Comparison of ENCODE assay signal across 23 cellular contexts in genomic region chr11:76636826-76637460, GRCh38. TPM values are rescaled to one million over a fixed set of nuclear protein-coding genes. Genes with fewer than 3 reads are reported as not detected.
DNase-seq lines count a peak whose midpoint lies in the region; ATAC-seq, FAIRE-seq and TF ChIP-seq lines count a peak whose summit lies in the region.
"Had no signal": no experiment of that assay in that cellular context is flagged by ENCODE, and none has a peak within 500 bp of the region (broad histone marks: within the 10 kb centered on the region; RNA-seq: fewer than 3 reads in every experiment).

No MANE protein-coding gene starts in this region.

- peaks cover 4 to 51% (median 30%) of the 10 kb centered on the region in 9 donors for H3K4me1 ChIP-seq in heart right ventricle
- peaks cover 0 to 5% of the 10 kb centered on the region in 2 experiments; a peak in 2 of 5 replicates for H3K4me1 ChIP-seq in K562 (replicated peaks in 1 of 2; ENCODE audit: control insufficient read depth in 2 of 2, insufficient read depth in 2 of 2, low read length in 2 of 2)
- no peaks in the 10 kb centered on the region for H3K4me1 ChIP-seq in vagina

- no peak overlapping the region for H3K4me2 ChIP-seq in K562 (ENCODE audit: insufficient read depth, low read length)

- ATAC-seq in heart right ventricle (peak in 3 of 8 donors; percentile 4 to 13 (median 12)), left ventricle myocardium superior (no peak), K562 (no peak; the same call in 2 of the 3 replicates), HG03520 (IDR thresholded peaks at IDR 0.05; ENCODE audit: unreplicated experiment) (no peak)
- ATAC-seq: activated T-helper 17 cell treated with anti-CD3 and anti-CD28 coated beads, Interleukin-2, amount 50 U/mL, for 72 hours had no signal

- FAIRE-seq in K562 (lab: Jason Lieb, UNC) = no peak
- FAIRE-seq: H1, islet of Langerhans had no signal

- H3K27ac Mint-ChIP-seq in osteocyte (ENCODE audit: unreplicated experiment) = no peak overlapping the region
- H3K27ac Mint-ChIP-seq in mesothelial cell of epicardium = no peak overlapping the region
- H3K27ac Mint-ChIP-seq: activated naive CD8-positive, alpha-beta T cell treated with anti-CD3 and anti-CD28 coated beads for 36 hours; activated T-helper 17 cell treated with anti-CD3 and anti-CD28 coated beads, Interleukin-2, amount 50 U/mL, for 72 hours had no signal

- BruUV-seq in K562 (replicated peaks; lab: Mats Ljungman, UMichigan) = no TSS peak

- no peak overlapping the region for H2AFZ ChIP-seq in K562 (ENCODE audit: low read depth, low read length)

- CTCF ChIA-PET in K562 (lab: Yijun Ruan, JAX; ENCODE audit: low intra/inter-chr PET ratio) = no interaction called here

- no peak for TF ChIP-seq EP300 in K562 (IDR thresholded peaks at IDR 0.05; ENCODE audit: low read length)

- H3K36me3 ChIP-seq in heart right ventricle (no peaks in the 10 kb centered on the region), K562 (ENCODE audit: control insufficient read depth, insufficient read depth, low read length) (no peaks in the 10 kb centered on the region), vagina (no peaks in the 10 kb centered on the region)

- no peaks in the 10 kb centered on the region for H3K9me3 Mint-ChIP-seq in osteocyte (ENCODE audit: unreplicated experiment)
- no peaks in the 10 kb centered on the region for H3K9me3 Mint-ChIP-seq in mesothelial cell of epicardium
- H3K9me3 Mint-ChIP-seq: activated naive CD8-positive, alpha-beta T cell treated with anti-CD3 and anti-CD28 coated beads for 36 hours; activated T-helper 17 cell treated with anti-CD3 and anti-CD28 coated beads, Interleukin-2, amount 50 U/mL, for 72 hours had no signal

- H3K4me3 Mint-ChIP-seq in osteocyte (ENCODE audit: unreplicated experiment) (no peak overlapping the region), mesothelial cell of epicardium (no peak overlapping the region)
- H3K4me3 Mint-ChIP-seq: activated naive CD8-positive, alpha-beta T cell treated with anti-CD3 and anti-CD28 coated beads for 36 hours; activated T-helper 17 cell treated with anti-CD3 and anti-CD28 coated beads, Interleukin-2, amount 50 U/mL, for 72 hours had no signal

- no peaks in the 10 kb centered on the region for H3K27me3 ChIP-seq in heart right ventricle
- H3K27me3 ChIP-seq in K562 (ENCODE audit: control insufficient read depth in 2 of 2, insufficient read depth in 2 of 2, low read length in 2 of 2) = peaks cover 20 to 64% of the 10 kb centered on the region in 2 experiments
- no peaks in the 10 kb centered on the region for H3K27me3 ChIP-seq in vagina
- no peaks in the 10 kb centered on the region for H3K27me3 ChIP-seq in dorsolateral prefrontal cortex

- TF ChIP-seq RAD21 in K562 (CRISPR knock-in tag; conservative IDR thresholded peaks at IDR 0.05 in 1 of 2, IDR thresholded peaks at IDR 0.05 in 1 of 2) = no peak

- no peak overlapping the region for H3K4me3 ChIP-seq in heart right ventricle
- H3K4me3 ChIP-seq in K562 = no peak overlapping the region
- no peak overlapping the region for H3K4me3 ChIP-seq in vagina
- no peak overlapping the region for H3K4me3 ChIP-seq in dorsolateral prefrontal cortex

- H3K9me3 ChIP-seq in heart right ventricle (no peaks in the 10 kb centered on the region), K562 (replicated peaks; ENCODE audit: control insufficient read depth, insufficient read depth, low read depth, low read length) (no peaks in the 10 kb centered on the region), vagina (no peaks in the 10 kb centered on the region)

- no peak for TF ChIP-seq CTCF in heart right ventricle (IDR thresholded peaks at IDR 0.05)
- no peak for TF ChIP-seq CTCF in K562 (IDR thresholded peaks at IDR 0.05 in 2 of 3, conservative IDR thresholded peaks at IDR 0.05 in 1 of 3; ENCODE audit: insufficient read depth in 2 of 3, low read depth in 1 of 3, low read length in 3 of 3)
- no peak for TF ChIP-seq CTCF in osteocyte (IDR thresholded peaks at IDR 0.05)
- TF ChIP-seq CTCF in vagina (IDR thresholded peaks at IDR 0.05) = no peak
- no peak for TF ChIP-seq CTCF in mesothelial cell of epicardium (IDR thresholded peaks at IDR 0.05; ENCODE audit: unreplicated experiment)
- TF ChIP-seq CTCF in dorsolateral prefrontal cortex (IDR thresholded peaks at IDR 0.05 in 54 of 56, conservative IDR thresholded peaks at IDR 0.05 in 2 of 56; ENCODE audit: low read depth in 1 of 56, partially characterized antibody in 56 of 56) = no peak

- intact Hi-C loops in heart right ventricle (cut with DNase I) (loop anchor here in 1 of 10 donors (5.0 kb wide), 1 partner anchor 40 kb away; no protein-coding TSS in a partner anchor), left ventricle myocardium superior (cut with micrococcal nuclease) (no loop called here), K562 (cut with micrococcal nuclease) (no loop called here), vagina (cut with DNase I) (no loop called here), dorsolateral prefrontal cortex (cut with DNase I) (no loop called here)

- H3K4me1 Mint-ChIP-seq in osteocyte (ENCODE audit: unreplicated experiment) (no peaks in the 10 kb centered on the region), mesothelial cell of epicardium (peaks cover 12% of the 10 kb centered on the region)
- H3K4me1 Mint-ChIP-seq: activated T-helper 17 cell treated with anti-CD3 and anti-CD28 coated beads, Interleukin-2, amount 50 U/mL, for 72 hours had no signal

- in situ Hi-C loops in K562 (cut with MboI) = no loop called here

- peak overlapping the region in 1 of 2 experiments; percentile 43; a peak in 1 of 4 replicates for H3K9ac ChIP-seq in K562 (ENCODE audit: insufficient read depth in 1 of 2, low read depth in 2 of 2, low read length in 2 of 2)

- TF ChIP-seq POLR2A in K562 (conservative IDR thresholded peaks at IDR 0.05) (no peak), vagina (IDR thresholded peaks at IDR 0.05) (no peak)

- H3K27me3 Mint-ChIP-seq in osteocyte (ENCODE audit: unreplicated experiment) = peaks cover 15% of the 10 kb centered on the region
- no peaks in the 10 kb centered on the region for H3K27me3 Mint-ChIP-seq in mesothelial cell of epicardium (ENCODE audit: low read depth)

- no peaks in the 10 kb centered on the region for H3K9me1 ChIP-seq in K562 (ENCODE audit: control insufficient read depth, insufficient read depth, low read length)

- POLR2A ChIA-PET in K562 (lab: Yijun Ruan, JAX) = interaction anchor here (0.9 to 1.4 kb wide), 2 partner anchors 10 to 19 kb away, joined by 3 read pairs; no protein-coding TSS in a partner anchor

- H3K27ac ChIP-seq in heart right ventricle (peak overlapping the region; percentile 36 to 80 (median 64)), K562 (ENCODE audit: extremely low read depth, low read depth, low read length) (no peak overlapping the region), vagina (no peak overlapping the region), dorsolateral prefrontal cortex (peak overlapping the region in 6 of 59 donors; percentile 4 to 41 (median 17))
- H3K27ac ChIP-seq: C4-2B had no signal

- no peaks in the 10 kb centered on the region for H3K79me2 ChIP-seq in K562 (ENCODE audit: control insufficient read depth, insufficient read depth, low read length)

- 89 to 95% methylated on average over 6 of the region's 6 CpGs for WGBS in heart right ventricle, 2 donors
- WGBS in K562 (ENCODE audit: insufficient coverage, low coverage, missing lambda C conversion rate) = 6% methylated on average over 6 of the region's 6 CpGs

- no peaks in the 10 kb centered on the region for H3K36me3 Mint-ChIP-seq in osteocyte (ENCODE audit: unreplicated experiment)
- H3K36me3 Mint-ChIP-seq in mesothelial cell of epicardium = no peaks in the 10 kb centered on the region

- H4K20me1 ChIP-seq in K562 (replicated peaks; ENCODE audit: control insufficient read depth, insufficient read depth, low read length) = no peaks in the 10 kb centered on the region

- DNase-seq in heart right ventricle (no peak), left ventricle myocardium superior (no peak), K562 (ENCODE audit: extremely low read depth in 1 of 4, low spot score in 3 of 4) (no peak), osteocyte (ENCODE audit: extremely low spot score, unreplicated experiment) (peak; percentile 46), vagina (ENCODE audit: extremely low spot score in 2 of 2) (peak; percentile 62 to 85), mesothelial cell of epicardium (ENCODE audit: low spot score in 2 of 2, unreplicated experiment in 2 of 2) (no peak), dorsolateral prefrontal cortex (no peak)
- DNase-seq: ACHN; activated CD4-positive, alpha-beta T cell treated with anti-CD3 and anti-CD28 coated beads for 4 hours; activated naive CD8-positive, alpha-beta T cell treated with anti-CD3 and anti-CD28 coated beads for 36 hours; effector CD8-positive, alpha-beta T cell; foreskin melanocyte; hypothalamus; NCI-H1436 treated with DMSO at 0.1 percent for 48 hours; NCI-H526 treated with DMSO at 0.1 percent for 48 hours; occipital lobe; OCI-M1; SHP77 had no signal

TF ChIP-seq in K562, 482 proteins besides CTCF, POLR2A, EP300 and RAD21 (continues in another document):
- peak; percentile 34; the same call in 1 of the 2 replicates for TF ChIP-seq TAL1 (IDR thresholded peaks at IDR 0.05)
- peak; percentile 42 for TF ChIP-seq CBFA2T3 (IDR thresholded peaks at IDR 0.05)

RNA-seq across cellular contexts. Expression of gene LRRC32, which starts 33.6 kb away (rescaled TPM):
- total RNA-seq in heart right ventricle (10 to 100 TPM; 16.7 to 61.3 (median 31.5) TPM), left ventricle myocardium superior (30.8 TPM), K562 (2014; rRNA removed) (0.16 and 0.50 TPM in 2 replicates), K562 (2014; rRNA removed; fragmentation: Illumina TruSeq; extraction: Trizol) (0.16 TPM in 1 of 2 replicates, not detected in the other), K562 (2015; rRNA removed; fragmentation: Illumina TruSeq; extraction: Trizol) (not detected in 2 replicates), K562 (2021) (0.20 and 0.31 TPM in 2 replicates), osteocyte (35.6 and 39.6 TPM in 2 replicates), vagina (66.3 TPM), mesothelial cell of epicardium (37.9 to 44.4 TPM (median 43.2 TPM) in 3 replicates), dorsolateral prefrontal cortex (10 to 100 TPM in 113 of 120 experiments, 1 to 10 TPM in 7; 8.2 to 56.1 (median 22.8) TPM)
- polyA plus RNA-seq in heart right ventricle (100 to 1,000 TPM in 1 of 2 donors, 10 to 100 TPM in 1; 62.4 to 215 TPM), K562 (2011; rRNA removed) (0.10 and 0.47 TPM in 2 replicates), K562 (2014; fragmentation: Illumina TruSeq; extraction: Trizol) (0.18 and 0.44 TPM in 2 replicates), K562 (2014; fragmentation: Nextera tagmentation; extraction: Ambion mirVana) (not detected), K562 (2014; rRNA removed) (0.08 TPM in 1 of 2 replicates, not detected in the other)
- 0.21 and 0.65 TPM in 2 replicates for total RNA-seq in K562 (2011; cell fraction: chromatin; rRNA removed; ENCODE audit: low replicate concordance)
- 0.79 and 1.3 TPM in 2 replicates for total RNA-seq in K562 (2011; cell fraction: nucleolus; rRNA removed)
- total RNA-seq in K562 (2011; cell fraction: nucleoplasm; rRNA removed) = 0.76 and 0.81 TPM in 2 replicates
- polyA plus RNA-seq in K562 (2011; cell fraction: cytosol; rRNA removed) = 0.44 and 0.48 TPM in 2 replicates
- polyA plus RNA-seq in K562 (2011; cell fraction: nucleus; rRNA removed) = 0.41 and 0.63 TPM in 2 replicates
- polyA plus RNA-seq in K562 (2012) = 0.12 and 0.65 TPM in 2 replicates
- polyA minus RNA-seq in K562 (2011; rRNA and poly(A)+ RNA removed) = 0.53 and 0.57 TPM in 2 replicates
- 0.55 and 0.67 TPM in 2 replicates for polyA minus RNA-seq in K562 (2011; cell fraction: cytosol; rRNA and poly(A)+ RNA removed)
- 0.13 and 0.56 TPM in 2 replicates for polyA minus RNA-seq in K562 (2011; cell fraction: nucleus; rRNA and poly(A)+ RNA removed)

Comparison
In these comparisons a context has a peak if more than half of its experiments do, and no peak if none do; other contexts are left out.
1. DNase-seq: peak in osteocyte (single experiment) and vagina (2 of 2); none in heart right ventricle (0 of 2), left ventricle myocardium superior (single experiment), K562 (0 of 4), mesothelial cell of epicardium (0 of 2) and dorsolateral prefrontal cortex (0 of 10).
2. H3K27ac ChIP-seq: peak in heart right ventricle (10 of 10); none in K562 (single experiment) and vagina (single experiment).